ENCODE assay signal across 17 cellular contexts in genomic region chr7:111866787-111867186, GRCh38.
"Had no signal": no experiment of that assay in that cellular context is flagged by ENCODE, and none has a peak within 500 bp of the region (broad histone marks: within the 10 kb centered on the region; RNA-seq: fewer than 3 reads in every experiment).

No MANE protein-coding gene starts in this region.

- H3K4me3 ChIP-seq: dorsolateral prefrontal cortex, gastrocnemius medialis, lung, prostate gland, suprapubic skin, transverse colon, upper lobe of right lung, uterus had no signal

- H3K27me3 ChIP-seq: dorsolateral prefrontal cortex, gastrocnemius medialis, suprapubic skin, transverse colon, upper lobe of right lung, uterus had no signal

- ATAC-seq: naive thymus-derived CD4-positive, alpha-beta T cell; stimulated activated naive B cell treated with anti-CD40 and anti-IgM and Interleukin-4, amounts not matched to agents 10 μg/mL and 1 μg/mL and 100 μg/mL, for 72 hours; upper lobe of right lung had no signal

- H3K4me1 ChIP-seq: prostate gland, suprapubic skin, upper lobe of right lung, uterus had no signal

- H3K9me3 ChIP-seq: gastrocnemius medialis, prostate gland, suprapubic skin, transverse colon, upper lobe of right lung, uterus had no signal

- H3K36me3 ChIP-seq: prostate gland, suprapubic skin, transverse colon, uterus had no signal

- DNase-seq: dorsolateral prefrontal cortex; effector CD4-positive, alpha-beta T cell; foreskin fibroblast; gastrocnemius medialis; head of caudate nucleus; naive thymus-derived CD4-positive, alpha-beta T cell; nucleus accumbens; small intestine; stimulated activated CD4-positive, alpha-beta T cell treated with anti-CD3 and anti-CD28 coated beads, Interleukin-15, amount 100 ng/mL, for 24 hours; stimulated activated CD4-positive, alpha-beta T cell treated with anti-CD3 and anti-CD28 coated beads, Interleukin-2, amount 100 ng/mL, for 48 hours; stimulated activated naive B cell treated with anti-CD40 and anti-IgM and Interleukin-4, amounts not matched to agents 10 μg/mL and 1 μg/mL and 100 μg/mL, for 72 hours; transverse colon; upper lobe of right lung; uterus had no signal

- H3K27ac ChIP-seq: prostate gland, suprapubic skin, transverse colon, upper lobe of right lung, uterus had no signal
